Comparison of ENCODE assay signal across 23 cellular contexts in the genomic region with DNA sequence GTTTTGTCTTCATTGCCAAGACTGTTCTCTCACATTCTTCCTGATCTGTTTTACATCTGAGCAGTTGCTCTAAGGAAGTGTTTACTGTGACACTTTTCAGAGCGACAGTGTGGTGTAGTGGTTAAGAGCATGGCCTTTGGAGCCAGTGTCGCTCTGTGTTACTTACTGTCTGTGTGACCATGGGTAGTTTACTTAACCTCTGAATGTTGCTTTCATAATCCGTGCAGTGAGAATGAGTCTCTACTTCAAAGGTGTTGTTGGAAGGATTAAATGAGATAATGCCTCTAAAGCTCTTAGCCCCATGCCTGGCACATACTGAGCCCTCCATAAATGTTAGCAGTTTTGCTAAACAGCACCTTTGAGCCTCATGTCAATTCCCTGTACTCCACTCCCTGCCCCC. TPM values are rescaled to one million over a fixed set of nuclear protein-coding genes. Genes with fewer than 3 reads are reported as not detected.
DNase-seq lines count a peak whose midpoint lies in the region; ATAC-seq and TF ChIP-seq lines count a peak whose summit lies in the region.
"Had no signal": no experiment of that assay in that cellular context is flagged by ENCODE, and none has a peak within 500 bp of the region (broad histone marks: within the 10 kb centered on the region; RNA-seq: fewer than 3 reads in every experiment).

No MANE protein-coding gene starts in this region.

- no peak overlapping the region for H3K4me3 ChIP-seq in CD8-positive, alpha-beta T cell (ENCODE audit: low read depth, low read length)
- H3K4me3 ChIP-seq in right lobe of liver (no peak overlapping the region), mucosa of descending colon (no peak overlapping the region), upper lobe of right lung (no peak overlapping the region)
- H3K4me3 ChIP-seq: A549, ascending aorta, hepatocyte had no signal

- peaks cover 27% of the 10 kb centered on the region for H3K4me1 Mint-ChIP-seq in activated CD4-positive, alpha-beta T cell treated with anti-CD3 and anti-CD28 coated beads, Interleukin-2, amount 10 ng/mL, durations not matched to agents 24 days and 14 days
- peaks cover 38% of the 10 kb centered on the region for H3K4me1 Mint-ChIP-seq in CD8-positive, alpha-beta T cell (ENCODE audit: low read depth)
- H3K4me1 Mint-ChIP-seq in activated naive CD8-positive, alpha-beta T cell (ENCODE audit: low read depth) = peaks cover 54% of the 10 kb centered on the region

- CTCF ChIA-PET in CD8-positive, alpha-beta T cell (lab: Charles Lee) = interaction anchor here (1.0 to 2.6 kb wide), 3 partner anchors 11 to 75 kb away, joined by 3 to 10 read pairs (median 3); no protein-coding TSS in a partner anchor

- H3K9me3 ChIP-seq in CD8-positive, alpha-beta T cell (ENCODE audit: low read length) = no peaks in the 10 kb centered on the region
- no peaks in the 10 kb centered on the region for H3K9me3 ChIP-seq in right lobe of liver
- H3K9me3 ChIP-seq in mucosa of descending colon = no peaks in the 10 kb centered on the region
- H3K9me3 ChIP-seq in upper lobe of right lung = no peaks in the 10 kb centered on the region
- H3K9me3 ChIP-seq: A549, ascending aorta had no signal

- no peak for TF ChIP-seq POLR2A in right lobe of liver (IDR thresholded peaks at IDR 0.05)

- H3K27ac ChIP-seq in CD8-positive, alpha-beta T cell (ENCODE audit: low read depth, low read length) = peak overlapping the region; percentile 45
- H3K27ac ChIP-seq in right lobe of liver (peak overlapping the region in 2 of 3 donors; percentile 12 to 62), upper lobe of right lung (no peak overlapping the region)
- H3K27ac ChIP-seq: A549, ascending aorta, hepatocyte, RWPE1 had no signal

- no peak overlapping the region for H3K4me3 Mint-ChIP-seq in activated CD4-positive, alpha-beta T cell treated with anti-CD3 and anti-CD28 coated beads, Interleukin-2, amount 10 ng/mL, durations not matched to agents 24 days and 14 days
- H3K4me3 Mint-ChIP-seq in CD8-positive, alpha-beta T cell = peak overlapping the region; percentile 38
- peak overlapping the region; percentile 41 for H3K4me3 Mint-ChIP-seq in activated naive CD8-positive, alpha-beta T cell

- H3K36me3 Mint-ChIP-seq in activated CD4-positive, alpha-beta T cell treated with anti-CD3 and anti-CD28 coated beads, Interleukin-2, amount 10 ng/mL, durations not matched to agents 24 days and 14 days (ENCODE audit: low read depth) = peaks cover 87% of the 10 kb centered on the region
- peaks cover 93% of the 10 kb centered on the region for H3K36me3 Mint-ChIP-seq in CD8-positive, alpha-beta T cell
- peaks cover 35% of the 10 kb centered on the region for H3K36me3 Mint-ChIP-seq in activated naive CD8-positive, alpha-beta T cell

- ATAC-seq in CD8-positive, alpha-beta T cell = peak; percentile 84
- ATAC-seq in right lobe of liver = peak; percentile 59 to 79 (median 60)
- no peak for ATAC-seq in mucosa of descending colon
- no peak for ATAC-seq in upper lobe of right lung
- ATAC-seq: A549, left colon had no signal

- 36% methylated on average over 2 of the region's 3 CpGs for WGBS in right lobe of liver (ENCODE audit: insufficient coverage, low coverage, low lambda C conversion rate, missing lambda C conversion rate)

- peaks cover 34% of the 10 kb centered on the region for H3K4me1 ChIP-seq in CD8-positive, alpha-beta T cell (ENCODE audit: insufficient read depth, low read length)
- H3K4me1 ChIP-seq in right lobe of liver (peaks cover 0 to 22% (median 3%) of the 10 kb centered on the region in 4 donors), mucosa of descending colon (ENCODE audit: low read depth) (no peaks in the 10 kb centered on the region), upper lobe of right lung (no peaks in the 10 kb centered on the region)
- H3K4me1 ChIP-seq: A549, ascending aorta had no signal

- peak overlapping the region; percentile 73 for H3K27ac Mint-ChIP-seq in activated CD4-positive, alpha-beta T cell treated with anti-CD3 and anti-CD28 coated beads, Interleukin-2, amount 10 ng/mL, durations not matched to agents 24 days and 14 days
- peak overlapping the region; percentile 87 for H3K27ac Mint-ChIP-seq in CD8-positive, alpha-beta T cell
- H3K27ac Mint-ChIP-seq in activated naive CD8-positive, alpha-beta T cell = peak overlapping the region; percentile 93

- peaks cover 65% of the 10 kb centered on the region for H3K36me3 ChIP-seq in CD8-positive, alpha-beta T cell (ENCODE audit: insufficient read depth, low read length)
- H3K36me3 ChIP-seq in right lobe of liver (peaks cover 0 to 42% (median 30%) of the 10 kb centered on the region in 4 donors), mucosa of descending colon (ENCODE audit: low read depth) (no peaks in the 10 kb centered on the region), upper lobe of right lung (peaks cover 83% of the 10 kb centered on the region)

- POLR2A ChIA-PET in CD8-positive, alpha-beta T cell (lab: Charles Lee) = interaction anchor here (0.6 to 1.4 kb wide), 3 partner anchors 14 to 73 kb away, joined by 3 read pairs; no protein-coding TSS in a partner anchor

- no peak for DNase-seq in activated CD4-positive, alpha-beta T cell treated with anti-CD3 and anti-CD28 coated beads, Interleukin-2, amount 10 ng/mL, durations not matched to agents 24 days and 14 days
- no peak for DNase-seq in activated CD4-positive, alpha-beta T cell treated with anti-CD3 and anti-CD28 coated beads, Interleukin-2, amount 50 U/mL, for 4 hours
- no peak for DNase-seq in CD8-positive, alpha-beta T cell
- DNase-seq in right lobe of liver = no peak
- no peak for DNase-seq in mucosa of descending colon
- DNase-seq in upper lobe of right lung = no peak
- no peak for DNase-seq in AML-193 (lab: John Stamatoyannopoulos, UW)
- DNase-seq: activated CD4-positive, alpha-beta T cell treated with anti-CD3 and anti-CD28 coated beads for 1 hour; activated CD8-positive, alpha-beta memory T cell treated with anti-CD3 and anti-CD28 coated beads, Interleukin-2, amount 50 U/mL, for 48 hours; activated gamma-delta T cell treated with Interleukin-2 at 50 U/mL for 16 hours; caudate nucleus; DMS53; Kasumi-1; left colon; NCI-H446 treated with DMSO at 0.1 percent for 48 hours; retina; small intestine; trophoblast cell had no signal

- H3K27me3 Mint-ChIP-seq in activated CD4-positive, alpha-beta T cell treated with anti-CD3 and anti-CD28 coated beads, Interleukin-2, amount 10 ng/mL, durations not matched to agents 24 days and 14 days = no peaks in the 10 kb centered on the region
- no peaks in the 10 kb centered on the region for H3K27me3 Mint-ChIP-seq in CD8-positive, alpha-beta T cell (ENCODE audit: low read depth)
- no peaks in the 10 kb centered on the region for H3K27me3 Mint-ChIP-seq in activated naive CD8-positive, alpha-beta T cell

- no peaks in the 10 kb centered on the region for H3K9me3 Mint-ChIP-seq in activated CD4-positive, alpha-beta T cell treated with anti-CD3 and anti-CD28 coated beads, Interleukin-2, amount 10 ng/mL, durations not matched to agents 24 days and 14 days
- H3K9me3 Mint-ChIP-seq in CD8-positive, alpha-beta T cell = no peaks in the 10 kb centered on the region
- H3K9me3 Mint-ChIP-seq in activated naive CD8-positive, alpha-beta T cell (ENCODE audit: low read depth) = no peaks in the 10 kb centered on the region

- TF ChIP-seq CTCF in CD8-positive, alpha-beta T cell (IDR thresholded peaks at IDR 0.05) = no peak
- TF ChIP-seq CTCF in right lobe of liver (IDR thresholded peaks at IDR 0.05) = no peak
- TF ChIP-seq CTCF in mucosa of descending colon (IDR thresholded peaks at IDR 0.05) = no peak
- TF ChIP-seq CTCF in upper lobe of right lung (IDR thresholded peaks at IDR 0.05) = no peak

- intact Hi-C loops in activated CD4-positive, alpha-beta T cell treated with anti-CD3 and anti-CD28 coated beads, Interleukin-2, amount 10 ng/mL, durations not matched to agents 24 days and 14 days (cut with micrococcal nuclease) = no loop called here
- intact Hi-C loops in CD8-positive, alpha-beta T cell (cut with DNase I, micrococcal nuclease) = no loop called here
- intact Hi-C loops in right lobe of liver (cut with DNase I) (no loop called here), mucosa of descending colon (cut with DNase I, micrococcal nuclease) (no loop called here), upper lobe of right lung (cut with DNase I) (no loop called here)

- no peaks in the 10 kb centered on the region for H3K27me3 ChIP-seq in CD8-positive, alpha-beta T cell (ENCODE audit: insufficient read depth, low read length)
- no peaks in the 10 kb centered on the region for H3K27me3 ChIP-seq in right lobe of liver
- no peaks in the 10 kb centered on the region for H3K27me3 ChIP-seq in upper lobe of right lung
- H3K27me3 ChIP-seq: ascending aorta, hepatocyte had no signal

RNA-seq across cellular contexts. Expression of a gene that starts 35.9 kb away (rescaled TPM):
- 5.5 and 6.3 TPM in 2 replicates for total RNA-seq in activated CD4-positive, alpha-beta T cell treated with anti-CD3 and anti-CD28 coated beads, Interleukin-2, amount 10 ng/mL, durations not matched to agents 24 days and 14 days
- total RNA-seq in CD8-positive, alpha-beta T cell = 1 to 10 TPM; 3.4 to 4.2 TPM
- total RNA-seq in right lobe of liver = 1 to 10 TPM in 3 of 6 experiments, under 1 TPM in 3; 0.14 to 1.5 (median 0.87) TPM
- 1 to 10 TPM; 1.4 to 2.1 (median 2.1) TPM for total RNA-seq in mucosa of descending colon
- total RNA-seq in upper lobe of right lung = 1.3 TPM

RNA-seq across cellular contexts. Expression of a gene that starts 40.8 kb away (rescaled TPM):
- total RNA-seq in activated CD4-positive, alpha-beta T cell treated with anti-CD3 and anti-CD28 coated beads, Interleukin-2, amount 10 ng/mL, durations not matched to agents 24 days and 14 days = 156 and 157 TPM in 2 replicates
- total RNA-seq in CD8-positive, alpha-beta T cell = 100 to 1,000 TPM; 167 to 171 TPM
- total RNA-seq in right lobe of liver = 10 to 100 TPM; 23.7 to 41.5 (median 36.2) TPM
- total RNA-seq in mucosa of descending colon = 10 to 100 TPM; 22.0 to 35.6 (median 24.7) TPM
- 55.3 TPM for total RNA-seq in upper lobe of right lung

Comparison
In these comparisons a context has a peak if more than half of its experiments do, and no peak if none do; other contexts are left out.
1. ATAC-seq: peak in CD8-positive, alpha-beta T cell (single experiment) and right lobe of liver (4 of 4); none in mucosa of descending colon (single experiment) and upper lobe of right lung (single experiment).
2. Peak in every context shown above with its lines, with median percentiles within 50 percentile points of each other: H3K27ac Mint-ChIP-seq.